24 cellular contexts compared by ENCODE assay signal in the genomic region with DNA sequence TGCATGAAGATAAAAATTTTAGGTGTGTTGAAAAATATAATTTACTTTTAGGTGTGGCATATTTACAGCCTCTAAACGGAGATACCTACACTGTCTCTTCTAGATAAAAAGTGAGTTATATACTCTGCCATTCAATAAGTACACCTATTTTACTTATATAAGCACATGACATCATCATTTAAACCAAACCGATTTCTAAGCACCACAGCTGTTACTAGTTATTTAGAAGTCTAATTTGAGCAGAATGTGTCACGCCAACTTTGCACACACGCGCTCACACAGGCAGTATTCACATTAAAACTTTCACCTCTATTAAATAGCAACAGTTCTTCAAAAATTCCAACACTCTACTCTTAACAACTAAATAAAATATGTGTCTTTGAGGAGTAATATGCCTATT.
"Had no signal": no experiment of that assay in that cellular context is flagged by ENCODE, and none has a peak within 500 bp of the region (broad histone marks: within the 10 kb centered on the region; RNA-seq: fewer than 3 reads in every experiment).

No MANE protein-coding gene starts in this region.

- H3K9me3 ChIP-seq: adrenal gland, Peyer's patch, SJSA1 had no signal

- H3K27ac ChIP-seq: adrenal gland, KMS-11, Peyer's patch, RWPE1, SJSA1 had no signal

- ATAC-seq: activated CD4-positive, CD25-positive, alpha-beta regulatory T cell treated with anti-CD3 and anti-CD28 coated beads, Interleukin-2, amount 50 U/mL, for 24 hours; activated CD8-positive, alpha-beta T cell treated with anti-CD3 and anti-CD28 coated beads for 36 hours; activated T-cell treated with anti-CD3 and anti-CD28 coated beads, Interleukin-2, amount 50 U/mL, for 72 hours; SK-N-SH treated with all-trans-retinoic acid at 6 μM for 48 hours had no signal

- H3K27me3 ChIP-seq: adrenal gland, Peyer's patch, SJSA1 had no signal

- H3K4me3 ChIP-seq: adrenal gland, Peyer's patch, SJSA1 had no signal

- H3K36me3 ChIP-seq: adrenal gland, Peyer's patch, SJSA1 had no signal

- H3K4me1 ChIP-seq: adrenal gland, Peyer's patch, SJSA1 had no signal

- DNase-seq: activated CD4-positive, alpha-beta T cell treated with anti-CD3 and anti-CD28 coated beads for 4 hours; activated CD8-positive, alpha-beta memory T cell treated with anti-CD3 and anti-CD28 coated beads, Interleukin-2, amount 50 U/mL, for 4 hours; activated CD8-positive, alpha-beta T cell treated with anti-CD3 and anti-CD28 coated beads for 36 hours; activated gamma-delta T cell treated with Interleukin-2 at 50 U/mL for 16 hours; activated naive CD4-positive, alpha-beta T cell treated with anti-CD3 and anti-CD28 coated beads, Interleukin-2, amount 50 U/mL, for 16 hours; activated naive CD8-positive, alpha-beta T cell treated with anti-CD3 and anti-CD28 coated beads, Interleukin-2, amount 10 ng/mL, durations not matched to agents 7 days and 5 days; activated T-cell treated with anti-CD3 and anti-CD28 coated beads, Interleukin-2, amount 50 U/mL, for 72 hours; adrenal gland; anterior cingulate cortex; central memory CD4-positive, alpha-beta T cell; NCI-H1092; NCI-H1417; NCI-H1930; NCI-H345; NCI-H510A; NK-92 treated with Interleukin-12 subunit alpha and Interleukin-12 subunit beta, amount 100 ng/mL, for 24 hours; Peyer's patch; Right ventricle myocardium superior; SW 1271 had no signal
